In genomic region chr2:159904127-159904564, GRCh38 we compare ENCODE assay signal across 8 cellular contexts. TPM values are rescaled to one million over a fixed set of nuclear protein-coding genes. Genes with fewer than 3 reads are reported as not detected.
A peak's percentile ranks its signal among the peaks of the same experiment; 100 is the strongest.
DNase-seq lines count a peak whose midpoint lies in the region; ATAC-seq and TF ChIP-seq lines count a peak whose summit lies in the region.

No MANE protein-coding gene starts in this region.

- DNase-seq in activated CD4-positive, alpha-beta memory T cell treated with anti-CD3 and anti-CD28 coated beads for 36 hours, result peak; percentile 70
- DNase-seq in esophagus squamous epithelium (lab: John Stamatoyannopoulos, UW) (peak; percentile 16), trophoblast cell (peak; percentile 3 to 31), NCI-H1092 (lab: John Stamatoyannopoulos, UW) (no peak), pons (ENCODE audit: low spot score) (no peak)

- H2AK5ac ChIP-seq in trophoblast cell (ENCODE audit: low read length), result no peak overlapping the region

- H2BK120ac ChIP-seq in trophoblast cell (ENCODE audit: insufficient read depth, low read length, poor library complexity), result no peak overlapping the region

- peak overlapping the region; percentile 6 for H4K8ac ChIP-seq in trophoblast cell (ENCODE audit: low read depth, low read length)

- H3K23ac ChIP-seq in trophoblast cell (ENCODE audit: low read length), result no peak overlapping the region

- H3K27me3 Mint-ChIP-seq in activated CD4-positive, alpha-beta memory T cell treated with anti-CD3 and anti-CD28 coated beads for 36 hours, result no peaks in the 10 kb centered on the region

- no peaks in the 10 kb centered on the region for H3K9me3 Mint-ChIP-seq in activated CD4-positive, alpha-beta memory T cell treated with anti-CD3 and anti-CD28 coated beads for 36 hours

- intact Hi-C loops in activated CD4-positive, alpha-beta memory T cell treated with anti-CD3 and anti-CD28 coated beads for 36 hours (cut with micrococcal nuclease), result loop anchor here (1.0 to 10.0 kb wide), 10 partner anchors 16 to 619 kb away; partner anchors contain the start of genes CD302, MARCHF7, RBMS1 and WDSUB1
- intact Hi-C loops in esophagus squamous epithelium (cut with DNase I), result no loop called here

- 21 to 40% methylated on average over 8 to 11 of the region's 28 CpGs for WGBS in esophagus squamous epithelium, 2 donors
- no CpG with 5 or more reads among the region's 28 CpGs for WGBS in trophoblast cell (ENCODE audit: extremely low coverage, insufficient coverage, insufficient read length)

- no peak overlapping the region for H4K12ac ChIP-seq in trophoblast cell (ENCODE audit: low read depth, low read length)

- CTCF ChIA-PET in activated CD4-positive, alpha-beta memory T cell treated with anti-CD3 and anti-CD28 coated beads for 36 hours (lab: Charles Lee), result interaction anchor here (1.4 to 5.4 kb wide), 3 partner anchors 10 to 25 kb away, joined by 4 to 29 read pairs (median 4); no protein-coding TSS in a partner anchor

- H3K27ac ChIP-seq in ACC112 (ENCODE audit: low read depth, low read length) (no peak overlapping the region), esophagus squamous epithelium (peak overlapping the region; percentile 64 to 76 (median 70)), trophoblast cell (ENCODE audit: low read depth, low read length) (no peak overlapping the region)

- TF ChIP-seq POLR2A in esophagus squamous epithelium (IDR thresholded peaks at IDR 0.05), result no peak

- H3K4ac ChIP-seq in trophoblast cell (ENCODE audit: low read depth, low read length), result no peak overlapping the region

- peaks cover 68% of the 10 kb centered on the region for H3K4me1 Mint-ChIP-seq in activated CD4-positive, alpha-beta memory T cell treated with anti-CD3 and anti-CD28 coated beads for 36 hours (ENCODE audit: low read depth)

- peaks cover 32% of the 10 kb centered on the region for H3K36me3 Mint-ChIP-seq in activated CD4-positive, alpha-beta memory T cell treated with anti-CD3 and anti-CD28 coated beads for 36 hours

- H3K9me3 ChIP-seq in esophagus squamous epithelium (no peaks in the 10 kb centered on the region), trophoblast cell (ENCODE audit: insufficient read depth, low read depth, low read length) (peaks cover 9% of the 10 kb centered on the region)

- H3K27ac Mint-ChIP-seq in activated CD4-positive, alpha-beta memory T cell treated with anti-CD3 and anti-CD28 coated beads for 36 hours, result peak overlapping the region; percentile 92

- peak; percentile 44 for ATAC-seq in GM19035 (IDR thresholded peaks at IDR 0.05; ENCODE audit: unreplicated experiment)
- peak; percentile 42 for ATAC-seq in HG03354 (IDR thresholded peaks at IDR 0.05; ENCODE audit: poor library complexity, severe bottlenecking, unreplicated experiment)

- H3K4me1 ChIP-seq in ACC112 (ENCODE audit: control insufficient read depth, insufficient read depth, low read length, unreplicated experiment), result no peaks in the 10 kb centered on the region
- H3K4me1 ChIP-seq in esophagus squamous epithelium, result peaks cover 3 to 21% (median 7%) of the 10 kb centered on the region in 3 donors
- H3K4me1 ChIP-seq in trophoblast cell (ENCODE audit: control insufficient read depth in 1 of 2, insufficient read depth in 2 of 2, low read length in 2 of 2), result peaks cover 8 to 12% of the 10 kb centered on the region in 2 experiments

- no peaks in the 10 kb centered on the region for H3K79me1 ChIP-seq in trophoblast cell (ENCODE audit: low read length)

- H2AFZ ChIP-seq in ACC112 (ENCODE audit: low read length, unreplicated experiment) (peak overlapping the region; percentile 92), trophoblast cell (ENCODE audit: insufficient read depth, low read length, poor library complexity) (no peak overlapping the region)

- H3K27me3 ChIP-seq in ACC112 (ENCODE audit: insufficient read depth, low read length) (peaks cover 5% of the 10 kb centered on the region; the same call in 1 of the 2 replicates), esophagus squamous epithelium (peaks cover 0 to 11% (median 0%) of the 10 kb centered on the region in 4 donors), trophoblast cell (ENCODE audit: insufficient read depth, low read length) (peaks cover 15% of the 10 kb centered on the region)

- H4K91ac ChIP-seq in trophoblast cell (ENCODE audit: low read depth, low read length), result no peak overlapping the region

- POLR2A ChIA-PET in activated CD4-positive, alpha-beta memory T cell treated with anti-CD3 and anti-CD28 coated beads for 36 hours (lab: Charles Lee), result interaction anchor here (0.7 to 4.7 kb wide), 7 partner anchors 9 to 192 kb away, joined by 3 to 37 read pairs (median 5); no protein-coding TSS in a partner anchor

- H3K36me3 ChIP-seq in ACC112 (ENCODE audit: insufficient read depth, low read length) (no peaks in the 10 kb centered on the region), esophagus squamous epithelium (no peaks in the 10 kb centered on the region), trophoblast cell (ENCODE audit: control insufficient read depth in 1 of 2, insufficient read depth in 2 of 2, low read length in 2 of 2) (no peaks in the 10 kb centered on the region)

- H3K14ac ChIP-seq in trophoblast cell (ENCODE audit: low read length), result no peak overlapping the region

- no peak overlapping the region for H3K9ac ChIP-seq in trophoblast cell (ENCODE audit: low read length)

- peak overlapping the region; percentile 79 for H3K4me3 ChIP-seq in ACC112 (ENCODE audit: low read depth, low read length)
- H3K4me3 ChIP-seq in esophagus squamous epithelium, result peak overlapping the region; percentile 42 to 76 (median 56)
- no peak overlapping the region for H3K4me3 ChIP-seq in trophoblast cell (ENCODE audit: low read depth, low read length)

- H3K4me2 ChIP-seq in trophoblast cell (ENCODE audit: low read length), result peak overlapping the region; percentile 55

- H3K18ac ChIP-seq in trophoblast cell (ENCODE audit: low read length), result no peak overlapping the region

- no peak overlapping the region for H2BK5ac ChIP-seq in trophoblast cell (ENCODE audit: low read depth, low read length, poor library complexity)

- H3K79me2 ChIP-seq in ACC112 (ENCODE audit: control insufficient read depth, insufficient read depth, low read length, unreplicated experiment) (no peaks in the 10 kb centered on the region), trophoblast cell (ENCODE audit: control insufficient read depth, insufficient read depth, low read length, poor library complexity) (no peaks in the 10 kb centered on the region)

- TF ChIP-seq CTCF in esophagus squamous epithelium (IDR thresholded peaks at IDR 0.05), result no peak

- H2BK12ac ChIP-seq in trophoblast cell (ENCODE audit: low read length), result no peak overlapping the region

- H3K4me3 Mint-ChIP-seq in activated CD4-positive, alpha-beta memory T cell treated with anti-CD3 and anti-CD28 coated beads for 36 hours, result peak overlapping the region; percentile 91

RNA-seq across cellular contexts. Expression of gene LY75, which starts 0.4 kb away (rescaled TPM):
- 10 to 100 TPM; 65.0 to 66.5 TPM for total RNA-seq in activated CD4-positive, alpha-beta memory T cell treated with anti-CD3 and anti-CD28 coated beads for 36 hours
- 10 to 100 TPM in 1 of 4 donors, 1 to 10 TPM in 3; 2.1 to 11.8 (median 5.7) TPM for total RNA-seq in esophagus squamous epithelium
- 0.10 and 0.18 TPM in 2 replicates for polyA plus RNA-seq in trophoblast cell (2013)

Comparison
In these comparisons a context has a peak if more than half of its experiments do, and no peak if none do; other contexts are left out.
1. H3K27ac ChIP-seq: peak in esophagus squamous epithelium (4 of 4); none in ACC112 (single experiment) and trophoblast cell (single experiment).
2. DNase-seq: peak in activated CD4-positive, alpha-beta memory T cell treated with anti-CD3 and anti-CD28 coated beads for 36 hours (single experiment), esophagus squamous epithelium (single experiment) and trophoblast cell (2 of 2); none in NCI-H1092 (single experiment) and pons (single experiment).
3. RNA of gene LY75, which starts 0.4 kb away (total RNA-seq): 65.0 to 66.5 TPM in activated CD4-positive, alpha-beta memory T cell treated with anti-CD3 and anti-CD28 coated beads for 36 hours; 2.1 to 11.8 TPM in esophagus squamous epithelium; every median in the first group is over 4 times any median in the second.